In genomic region chr22:45188779-45189178, GRCh38 we compare ENCODE assay signal across 17 cellular contexts. TPM values are rescaled to one million over a fixed set of nuclear protein-coding genes. Genes with fewer than 3 reads are reported as not detected.
DNase-seq lines count a peak whose midpoint lies in the region; TF ChIP-seq lines count a peak whose summit lies in the region.
"Had no signal": no experiment of that assay in that cellular context is flagged by ENCODE, and none has a peak within 500 bp of the region (broad histone marks: within the 10 kb centered on the region; RNA-seq: fewer than 3 reads in every experiment).

No MANE protein-coding gene starts in this region.

- H3K9me3 ChIP-seq in endodermal cell (ENCODE audit: control insufficient read depth, low read length) (no peaks in the 10 kb centered on the region), spleen (no peaks in the 10 kb centered on the region)
- H3K9me3 ChIP-seq: BE2C had no signal

- no peak for DNase-seq in T-helper 2 cell treated with Interferon-gamma antibody and Interleukin-4, amounts not matched to agents 5 μg/mL and 100 μg/mL, for 36 hours (ENCODE audit: low spot score)
- DNase-seq in T-helper 2 cell (no peak), endodermal cell (peak; percentile 41), spleen (peak; percentile 27), NOMO-1 treated with dmso at 0.1 percent for 144 hours (lab: John Stamatoyannopoulos, UW; ENCODE audit: unreplicated experiment) (no peak), caudate nucleus (lab: John Stamatoyannopoulos, UW) (no peak)
- no peak for DNase-seq in activated CD8-positive, alpha-beta memory T cell treated with anti-CD3 and anti-CD28 coated beads for 24 hours
- DNase-seq: BE2C; Calu3; CD4-positive, alpha-beta memory T cell; H7; NCI-H1417 treated with DMSO at 0.1 percent for 48 hours; NCI-H187 treated with DMSO at 0.1 percent for 48 hours; NCI-H345; NCI-H524 treated with DMSO at 0.1 percent for 48 hours had no signal

- TF ChIP-seq CTCF in endodermal cell (conservative IDR thresholded peaks at IDR 0.05) = no peak
- TF ChIP-seq CTCF in spleen (IDR thresholded peaks at IDR 0.05 in 8 of 11, conservative IDR thresholded peaks at IDR 0.05 in 3 of 11) = no peak

- peaks cover 40% of the 10 kb centered on the region for H3K36me3 Mint-ChIP-seq in T-helper 2 cell treated with Interferon-gamma antibody and Interleukin-4, amounts not matched to agents 5 μg/mL and 100 μg/mL, for 36 hours (ENCODE audit: low read depth)
- peaks cover 30% of the 10 kb centered on the region for H3K36me3 Mint-ChIP-seq in endodermal cell (ENCODE audit: low read depth)

- H3K27me3 ChIP-seq in endodermal cell (ENCODE audit: control insufficient read depth, insufficient read depth, low read length, poor library complexity, severe bottlenecking) = no peaks in the 10 kb centered on the region
- H3K27me3 ChIP-seq in spleen (replicated peaks in 1 of 7) = no peaks in the 10 kb centered on the region
- H3K27me3 ChIP-seq: BE2C had no signal

- peak overlapping the region; percentile 49 for H3K27ac Mint-ChIP-seq in T-helper 2 cell treated with Interferon-gamma antibody and Interleukin-4, amounts not matched to agents 5 μg/mL and 100 μg/mL, for 36 hours
- H3K27ac Mint-ChIP-seq in endodermal cell = peak overlapping the region; percentile 8

- intact Hi-C loops in spleen (cut with DNase I; ENCODE audit: low total_unique reads) = no loop called here

- peaks cover 7% of the 10 kb centered on the region for H3K4me1 ChIP-seq in endodermal cell (ENCODE audit: control insufficient read depth, insufficient read depth, low read length)
- H3K4me1 ChIP-seq in spleen = peaks cover 0 to 15% (median 3%) of the 10 kb centered on the region in 6 donors

- no peaks in the 10 kb centered on the region for H3K27me3 Mint-ChIP-seq in T-helper 2 cell treated with Interferon-gamma antibody and Interleukin-4, amounts not matched to agents 5 μg/mL and 100 μg/mL, for 36 hours (ENCODE audit: low read depth)
- H3K27me3 Mint-ChIP-seq in endodermal cell (ENCODE audit: insufficient read depth) = no peaks in the 10 kb centered on the region
- H3K27me3 Mint-ChIP-seq: CD4-positive, alpha-beta memory T cell had no signal

- no peak overlapping the region for H3K9ac ChIP-seq in endodermal cell (ENCODE audit: extremely low read depth, low read length, poor library complexity, severe bottlenecking)

- H3K9me3 Mint-ChIP-seq in T-helper 2 cell treated with Interferon-gamma antibody and Interleukin-4, amounts not matched to agents 5 μg/mL and 100 μg/mL, for 36 hours = no peaks in the 10 kb centered on the region
- no peaks in the 10 kb centered on the region for H3K9me3 Mint-ChIP-seq in endodermal cell
- H3K9me3 Mint-ChIP-seq: CD4-positive, alpha-beta memory T cell had no signal

- H3K4me3 Mint-ChIP-seq in T-helper 2 cell treated with Interferon-gamma antibody and Interleukin-4, amounts not matched to agents 5 μg/mL and 100 μg/mL, for 36 hours = no peak overlapping the region
- no peak overlapping the region for H3K4me3 Mint-ChIP-seq in endodermal cell
- H3K4me3 Mint-ChIP-seq: CD4-positive, alpha-beta memory T cell had no signal

- H3K36me3 ChIP-seq in endodermal cell (ENCODE audit: control insufficient read depth, insufficient read depth, low read length) (peaks cover 33% of the 10 kb centered on the region), spleen (peaks cover 0 to 89% (median 30%) of the 10 kb centered on the region in 6 donors)

- no peak overlapping the region for H3K27ac ChIP-seq in endodermal cell (ENCODE audit: low read depth, low read length)
- H3K27ac ChIP-seq in spleen = no peak overlapping the region
- no peak overlapping the region for H3K27ac ChIP-seq in caudate nucleus (ENCODE audit: low read depth, low read length)
- H3K27ac ChIP-seq: PC-9 had no signal

- no peak overlapping the region for H3K4me3 ChIP-seq in endodermal cell (ENCODE audit: low read length)
- H3K4me3 ChIP-seq in spleen = no peak overlapping the region
- H3K4me3 ChIP-seq: PC-9 had no signal

- H3K4me1 Mint-ChIP-seq in T-helper 2 cell treated with Interferon-gamma antibody and Interleukin-4, amounts not matched to agents 5 μg/mL and 100 μg/mL, for 36 hours (ENCODE audit: low read depth) = peaks cover 10% of the 10 kb centered on the region
- H3K4me1 Mint-ChIP-seq in endodermal cell = peaks cover 14% of the 10 kb centered on the region

- TF ChIP-seq POLR2A in GM19193 (IDR thresholded peaks at IDR 0.05; ENCODE audit: extremely low read depth, insufficient read depth, insufficient read length) (peak; percentile 33), spleen (IDR thresholded peaks at IDR 0.05) (no peak)

- WGBS in endodermal cell (ENCODE audit: insufficient coverage in 1 of 2, insufficient read length in 1 of 2), 2 experiments = 92 to 93% methylated on average over 16 of the region's 16 CpGs
- WGBS in spleen, 5 donors = 89 to 94% (median 91%) methylated on average over 16 of the region's 16 CpGs

RNA-seq across cellular contexts. Expression of gene NUP50, which starts 25.1 kb away (rescaled TPM):
- total RNA-seq in endodermal cell = 100 to 1,000 TPM; 101 to 115 TPM
- 55.1 TPM for polyA plus RNA-seq in endodermal cell (2013, experiment 1 of 2)
- 52.5 TPM for polyA plus RNA-seq in endodermal cell (2013, experiment 2 of 2)
- total RNA-seq in spleen = 100 to 1,000 TPM in 2 of 7 donors, 10 to 100 TPM in 5; 85.9 to 109 (median 98.5) TPM
- 10 to 100 TPM; 16.2 to 26.4 (median 17.5) TPM for polyA plus RNA-seq in spleen

RNA-seq across cellular contexts. Expression of gene KIAA0930, which starts 51.9 kb away (rescaled TPM):
- total RNA-seq in endodermal cell (10 to 100 TPM; 36.2 to 47.8 TPM), spleen (10 to 100 TPM; 35.5 to 93.1 (median 73.7) TPM)
- polyA plus RNA-seq in endodermal cell (2013, experiment 1 of 2) = 38.3 TPM
- polyA plus RNA-seq in endodermal cell (2013, experiment 2 of 2) = 36.4 TPM
- 10 to 100 TPM; 32.6 to 61.5 (median 46.6) TPM for polyA plus RNA-seq in spleen

Comparison
In these comparisons a context has a peak if more than half of its experiments do, and no peak if none do; other contexts are left out.
1. DNase-seq: peak in endodermal cell (single experiment) and spleen (single experiment); none in T-helper 2 cell treated with Interferon-gamma antibody and Interleukin-4, amounts not matched to agents 5 μg/mL and 100 μg/mL, for 36 hours (single experiment), T-helper 2 cell (0 of 5), NOMO-1 treated with dmso at 0.1 percent for 144 hours (single experiment), activated CD8-positive, alpha-beta memory T cell treated with anti-CD3 and anti-CD28 coated beads for 24 hours (single experiment) and caudate nucleus (0 of 61).